ENCODE assay signal across 9 cellular contexts in genomic region chr7:98470131-98470985, GRCh38.
DNase-seq lines count a peak whose midpoint lies in the region; ATAC-seq and TF ChIP-seq lines count a peak whose summit lies in the region.
"Had no signal": no experiment of that assay in that cellular context is flagged by ENCODE, and none has a peak within 500 bp of the region (broad histone marks: within the 10 kb centered on the region; RNA-seq: fewer than 3 reads in every experiment).

No MANE protein-coding gene starts in this region.

- H3K27ac ChIP-seq in colonic mucosa, result no peak overlapping the region
- H3K27ac ChIP-seq in naive thymus-derived CD4-positive, alpha-beta T cell (ENCODE audit: low read depth, low read length), result no peak overlapping the region

- H3K36me3 ChIP-seq in colonic mucosa, result no peaks in the 10 kb centered on the region
- no peaks in the 10 kb centered on the region for H3K36me3 ChIP-seq in naive thymus-derived CD4-positive, alpha-beta T cell (ENCODE audit: control insufficient read depth in 2 of 3, insufficient read depth in 3 of 3, low read length in 3 of 3)

- H3K4me3 ChIP-seq in colonic mucosa, result no peak overlapping the region
- no peak overlapping the region for H3K4me3 ChIP-seq in naive thymus-derived CD4-positive, alpha-beta T cell (ENCODE audit: low read length)

- H3K27ac Mint-ChIP-seq in naive thymus-derived CD4-positive, alpha-beta T cell, result no peak overlapping the region

- TF ChIP-seq CTCF in colonic mucosa (IDR thresholded peaks at IDR 0.05), result no peak

- DNase-seq in AG20443 (ENCODE audit: low spot score), result peak; percentile 43
- DNase-seq in NCI-H1930 (lab: John Stamatoyannopoulos, UW), result peak; percentile 53 to 67
- peak; percentile 78 for DNase-seq in colonic mucosa
- DNase-seq in naive thymus-derived CD4-positive, alpha-beta T cell, result peak in 1 of 9 donors; percentile 23
- DNase-seq in SW 1271 (lab: John Stamatoyannopoulos, UW), result no peak
- no peak for DNase-seq in DMS153 (lab: John Stamatoyannopoulos, UW)
- DNase-seq: NCI-H1092 treated with DMSO at 0.1 percent for 48 hours had no signal

- peaks cover 10 to 53% (median 40%) of the 10 kb centered on the region in 5 donors for H3K27me3 Mint-ChIP-seq in naive thymus-derived CD4-positive, alpha-beta T cell

- H3K4me1 Mint-ChIP-seq in naive thymus-derived CD4-positive, alpha-beta T cell, result peaks cover 0 to 13% (median 7%) of the 10 kb centered on the region in 7 donors

- intact Hi-C loops in colonic mucosa (cut with DNase I), result no loop called here
- intact Hi-C loops in naive thymus-derived CD4-positive, alpha-beta T cell (cut with micrococcal nuclease), result no loop called here

- H3K27me3 ChIP-seq in colonic mucosa, result no peaks in the 10 kb centered on the region
- no peaks in the 10 kb centered on the region for H3K27me3 ChIP-seq in naive thymus-derived CD4-positive, alpha-beta T cell (ENCODE audit: control insufficient read depth in 2 of 2, insufficient read depth in 2 of 2, low read length in 2 of 2)

- peaks cover 0 to 3% (median 0%) of the 10 kb centered on the region in 5 donors for H3K36me3 Mint-ChIP-seq in naive thymus-derived CD4-positive, alpha-beta T cell

- CTCF ChIA-PET in naive thymus-derived CD4-positive, alpha-beta T cell (lab: Charles Lee), result no interaction called here

- POLR2A ChIA-PET in naive thymus-derived CD4-positive, alpha-beta T cell (lab: Charles Lee), result no interaction called here

- H3K9me3 ChIP-seq in colonic mucosa, result no peaks in the 10 kb centered on the region
- H3K9me3 ChIP-seq in naive thymus-derived CD4-positive, alpha-beta T cell (ENCODE audit: control insufficient read depth in 2 of 3, low read length in 3 of 3), result no peaks in the 10 kb centered on the region

- H3K9ac ChIP-seq in colonic mucosa (ENCODE audit: low read depth in 2 of 2, low read length in 2 of 2), result no peak overlapping the region

- H3K9me3 Mint-ChIP-seq in naive thymus-derived CD4-positive, alpha-beta T cell, result peaks cover 0 to 13% (median 0%) of the 10 kb centered on the region in 11 donors

- H3K4me3 Mint-ChIP-seq in naive thymus-derived CD4-positive, alpha-beta T cell, result peak overlapping the region in 9 of 10 donors; percentile 28 to 68 (median 54)

- no peak for ATAC-seq in naive thymus-derived CD4-positive, alpha-beta T cell
- ATAC-seq in GM21515 (IDR thresholded peaks at IDR 0.05; ENCODE audit: unreplicated experiment) (no peak), HG02763 (IDR thresholded peaks at IDR 0.05; ENCODE audit: unreplicated experiment) (no peak)

- no peaks in the 10 kb centered on the region for H3K4me1 ChIP-seq in colonic mucosa
- H3K4me1 ChIP-seq in naive thymus-derived CD4-positive, alpha-beta T cell (ENCODE audit: control insufficient read depth in 2 of 2, insufficient read depth in 2 of 2, low read length in 2 of 2), result no peaks in the 10 kb centered on the region

Comparison
In these comparisons a context has a peak if more than half of its experiments do, and no peak if none do; other contexts are left out.
1. DNase-seq: peak in AG20443 (single experiment), NCI-H1930 (2 of 2) and colonic mucosa (single experiment); none in SW 1271 (0 of 2) and DMS153 (single experiment).